ENCODE assay signal across 9 cellular contexts in the genomic region with DNA sequence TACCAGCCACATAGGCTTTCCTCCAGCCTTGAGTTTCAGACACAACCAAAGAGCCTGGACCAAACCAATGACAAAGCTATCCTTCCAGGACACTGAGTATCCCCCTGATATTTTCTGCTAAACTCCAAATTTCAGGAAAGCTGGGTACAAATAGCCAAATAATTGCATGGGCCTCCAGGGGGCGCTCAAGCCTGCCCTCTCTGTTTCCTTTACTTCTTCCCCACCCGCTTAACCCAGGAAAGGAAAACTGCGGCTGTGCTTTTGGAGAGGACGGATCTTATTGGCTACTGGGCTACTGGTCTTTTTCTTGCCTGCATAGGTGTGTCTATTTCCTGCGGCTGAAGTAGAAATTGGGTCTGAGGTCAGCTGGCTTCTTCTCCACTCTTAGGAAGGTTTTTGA. TPM values are rescaled to one million over a fixed set of nuclear protein-coding genes. Genes with fewer than 3 reads are reported as not detected.
DNase-seq lines count a peak whose midpoint lies in the region; ATAC-seq and TF ChIP-seq lines count a peak whose summit lies in the region.
"Had no signal": no experiment of that assay in that cellular context is flagged by ENCODE, and none has a peak within 500 bp of the region (broad histone marks: within the 10 kb centered on the region; RNA-seq: fewer than 3 reads in every experiment).

No MANE protein-coding gene starts in this region.

- H3K9me3 ChIP-seq in right lobe of liver: no peaks in the 10 kb centered on the region

- TF ChIP-seq CTCF in choroid plexus epithelial cell (conservative IDR thresholded peaks at IDR 0.05; ENCODE audit: low read depth, low read length) (peak; percentile 91), right lobe of liver (IDR thresholded peaks at IDR 0.05) (peak; percentile 71 to 87 (median 77))

- peak; percentile 83 to 91 (median 88) for ATAC-seq in right lobe of liver
- no peak for ATAC-seq in HG03460 (IDR thresholded peaks at IDR 0.05; ENCODE audit: unreplicated experiment)

- H3K36me3 ChIP-seq in right lobe of liver: no peaks in the 10 kb centered on the region

- H3K4me3 ChIP-seq in choroid plexus epithelial cell (ENCODE audit: low read depth, low read length): no peak overlapping the region
- H3K4me3 ChIP-seq in right lobe of liver: no peak overlapping the region
- H3K4me3 ChIP-seq: BLaER1 treated with 17β-estradiol and CSF1 and Interleukin-3, amounts not matched to agents 10 nM and 100 nM had no signal

- peak; percentile 12 to 59 (median 15) for DNase-seq in NCI-H1417 (lab: John Stamatoyannopoulos, UW)
- no peak for DNase-seq in NCI-H1417 treated with DMSO at 0.1 percent for 48 hours (lab: John Stamatoyannopoulos, UW)
- peak; percentile 5 to 14 for DNase-seq in NCI-H1930 (lab: John Stamatoyannopoulos, UW)
- DNase-seq in activated CD4-positive, alpha-beta T cell treated with anti-CD3 and anti-CD28 coated beads for 48 hours: peak; percentile 76
- peak; percentile 70 for DNase-seq in choroid plexus epithelial cell (ENCODE audit: low read depth)
- peak; percentile 52 to 70 (median 62) for DNase-seq in right lobe of liver
- peak; percentile 21 for DNase-seq in stimulated activated CD8-positive, alpha-beta memory T cell treated with anti-CD3 and anti-CD28 coated beads, Interleukin-12 subunit alpha, Interleukin-12 subunit beta, amount 100 ng/mL, for 24 hours (ENCODE audit: extremely low read depth)

- H3K27ac ChIP-seq in right lobe of liver: no peak overlapping the region
- H3K27ac ChIP-seq: BLaER1 treated with 17β-estradiol and CSF1 and Interleukin-3, amounts not matched to agents 10 nM and 100 nM had no signal

- H3K4me1 ChIP-seq in right lobe of liver: no peaks in the 10 kb centered on the region
- H3K4me1 ChIP-seq: BLaER1 treated with 17β-estradiol and CSF1 and Interleukin-3, amounts not matched to agents 10 nM and 100 nM had no signal

- TF ChIP-seq POLR2A in right lobe of liver (IDR thresholded peaks at IDR 0.05): no peak

- H3K27me3 ChIP-seq in right lobe of liver: no peaks in the 10 kb centered on the region
- H3K27me3 ChIP-seq: BLaER1 treated with 17β-estradiol and CSF1 and Interleukin-3, amounts not matched to agents 10 nM and 100 nM had no signal

- intact Hi-C loops in right lobe of liver (cut with DNase I): loop anchor here in 1 of 2 donors (5.0 kb wide), 1 partner anchor 47 kb away; no protein-coding TSS in a partner anchor

- 4% methylated on average over 5 of the region's 5 CpGs for WGBS in right lobe of liver (ENCODE audit: insufficient coverage, low coverage, low lambda C conversion rate, missing lambda C conversion rate)

RNA-seq across cellular contexts. Expression of a gene that starts 30.1 kb away (rescaled TPM):
- 1 to 10 TPM in 4 of 6 experiments, under 1 TPM in 2; 0.61 to 1.6 (median 1.2) TPM for total RNA-seq in right lobe of liver

RNA-seq across cellular contexts. Expression of a gene that starts 30.2 kb away (rescaled TPM):
- 1 to 10 TPM; 3.0 to 9.7 (median 3.8) TPM for total RNA-seq in right lobe of liver

RNA-seq across cellular contexts. Expression of a gene that starts 47.7 kb away (rescaled TPM):
- under 1 TPM in 2 of 6 experiments, not detected in 4; 0.04 to 0.05 TPM for total RNA-seq in right lobe of liver

RNA-seq across cellular contexts. Expression of a gene that starts 50.3 kb away (rescaled TPM):
- under 1 TPM in 4 of 6 experiments, not detected in 2; 0.16 to 0.71 (median 0.41) TPM for total RNA-seq in right lobe of liver
